Comparison of ENCODE assay signal across 8 cellular contexts in genomic region chrX:46574337-46574940, GRCh38. TPM values are rescaled to one million over a fixed set of nuclear protein-coding genes. Genes with fewer than 3 reads are reported as not detected.
DNase-seq lines count a peak whose midpoint lies in the region; ATAC-seq, FAIRE-seq and TF ChIP-seq lines count a peak whose summit lies in the region.

No MANE protein-coding gene starts in this region.

- WGBS in mesodermal cell (ENCODE audit: insufficient coverage in 2 of 2), 2 experiments, result 0 to 1% methylated on average over 23 to 43 of the region's 79 CpGs

- H3K9me3 ChIP-seq in mesodermal cell (ENCODE audit: control insufficient read depth, low read length), result no peaks in the 10 kb centered on the region
- no peaks in the 10 kb centered on the region for H3K9me3 ChIP-seq in uterus

- peak; percentile 46 for FAIRE-seq in GM18507 (lab: Jason Lieb, UNC)

- peak overlapping the region; percentile 81 for H3K4me3 ChIP-seq in coronary artery
- peak overlapping the region; percentile 44 for H3K4me3 ChIP-seq in mesodermal cell (ENCODE audit: extremely low read depth, insufficient read depth, low read length, poor library complexity, severe bottlenecking)
- peak overlapping the region; percentile 34 to 53 for H3K4me3 ChIP-seq in uterus

- H3K27ac ChIP-seq in coronary artery (peak overlapping the region; percentile 48 to 75), mesodermal cell (ENCODE audit: low read depth, low read length, severe bottlenecking) (no peak overlapping the region), uterus (peak overlapping the region; percentile 57 to 65)

- H3K36me3 ChIP-seq in mesodermal cell (ENCODE audit: control insufficient read depth, insufficient read depth, low read length) (no peaks in the 10 kb centered on the region), uterus (no peaks in the 10 kb centered on the region)

- TF ChIP-seq CTCF in coronary artery (IDR thresholded peaks at IDR 0.05), result no peak
- TF ChIP-seq CTCF in uterus (IDR thresholded peaks at IDR 0.05), result no peak

- TF ChIP-seq POLR2A in uterus (IDR thresholded peaks at IDR 0.05), result no peak

- DNase-seq in GM18507 (ENCODE audit: extremely low spot score, insufficient read length, low read depth), result no peak
- peak; percentile 25 for DNase-seq in T-helper 22 cell (ENCODE audit: low read depth)
- DNase-seq in coronary artery (ENCODE audit: low spot score), result peak; percentile 73
- DNase-seq in uterus, result no peak
- DNase-seq in NOMO-1 treated with dmso at 0.1 percent for 144 hours (lab: John Stamatoyannopoulos, UW; ENCODE audit: unreplicated experiment), result no peak
- DNase-seq in SKM-1 treated with dmso at 0.1 percent for 144 hours (lab: John Stamatoyannopoulos, UW; ENCODE audit: unreplicated experiment), result no peak

- no peaks in the 10 kb centered on the region for H3K4me1 ChIP-seq in mesodermal cell (ENCODE audit: control insufficient read depth, insufficient read depth, low read length, poor library complexity, severe bottlenecking)
- H3K4me1 ChIP-seq in uterus, result no peaks in the 10 kb centered on the region

- intact Hi-C loops in uterus (cut with DNase I; ENCODE audit: low total_unique reads), result no loop called here

- H3K27me3 ChIP-seq in uterus, result no peaks in the 10 kb centered on the region

- ATAC-seq in HG03095 (IDR thresholded peaks at IDR 0.05; ENCODE audit: unreplicated experiment), result peak; percentile 5

RNA-seq across cellular contexts. Expression of gene CHST7, which starts 0.9 kb away (rescaled TPM):
- polyA plus RNA-seq in mesodermal cell (2013, experiment 1 of 2), result 5.5 TPM
- 3.9 TPM for polyA plus RNA-seq in mesodermal cell (2013, experiment 2 of 2)
- total RNA-seq in uterus, result 10 to 100 TPM in 2 of 4 donors, 1 to 10 TPM in 2; 7.2 to 32.0 (median 9.1) TPM

RNA-seq across cellular contexts. Expression of gene ZNF674, which starts 29.2 kb away (rescaled TPM):
- 3.2 TPM for polyA plus RNA-seq in mesodermal cell (2013, experiment 1 of 2)
- polyA plus RNA-seq in mesodermal cell (2013, experiment 2 of 2), result 3.6 TPM
- 1 to 10 TPM; 1.2 to 7.8 (median 5.3) TPM for total RNA-seq in uterus

Comparison
In these comparisons a context has a peak if more than half of its experiments do, and no peak if none do; other contexts are left out.
1. DNase-seq: peak in T-helper 22 cell (single experiment) and coronary artery (single experiment); none in GM18507 (single experiment), uterus (0 of 2), NOMO-1 treated with dmso at 0.1 percent for 144 hours (single experiment) and SKM-1 treated with dmso at 0.1 percent for 144 hours (single experiment).
2. Peak in every context shown above with its lines, with median percentiles within 50 percentile points of each other: H3K4me3 ChIP-seq.